ENCODE assay signal across 17 cellular contexts in the genomic region with DNA sequence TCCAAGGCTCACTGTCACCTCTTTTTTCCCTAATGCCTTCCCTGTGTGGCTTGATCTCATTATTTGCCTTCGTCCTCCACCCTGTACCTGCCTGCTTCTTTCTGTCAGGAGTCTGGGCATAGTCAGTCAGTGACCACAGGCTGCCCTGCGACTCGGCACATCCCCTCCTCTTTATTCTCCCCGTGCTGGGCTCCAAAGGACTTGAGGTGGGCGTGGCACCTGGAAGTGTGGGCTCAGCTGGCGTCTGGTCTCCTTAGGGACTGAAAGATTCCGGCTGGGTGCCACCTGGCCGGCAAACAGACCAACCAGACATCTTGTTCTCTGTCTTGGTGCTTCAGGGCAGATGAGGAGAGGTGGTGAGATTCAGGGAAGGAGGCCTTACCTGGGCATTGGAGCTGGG. TPM values are rescaled to one million over a fixed set of nuclear protein-coding genes. Genes with fewer than 3 reads are reported as not detected.
DNase-seq lines count a peak whose midpoint lies in the region; ATAC-seq and TF ChIP-seq lines count a peak whose summit lies in the region.
"Had no signal": no experiment of that assay in that cellular context is flagged by ENCODE, and none has a peak within 500 bp of the region (broad histone marks: within the 10 kb centered on the region; RNA-seq: fewer than 3 reads in every experiment).

No MANE protein-coding gene starts in this region.

- intact Hi-C loops in Right ventricle myocardium inferior (cut with DNase I) = loop anchor here (5.0 kb wide), 1 partner anchor 182 kb away; no protein-coding TSS in a partner anchor
- intact Hi-C loops in cardiac septum (cut with DNase I) = loop anchor here (5.0 kb wide), 1 partner anchor 172 kb away; no protein-coding TSS in a partner anchor
- intact Hi-C loops in testis (cut with DNase I; ENCODE audit: low total_unique reads) = no loop called here

- H3K27ac ChIP-seq in RWPE1 (peak overlapping the region; percentile 1; the same call in 1 of the 2 replicates), testis (no peak overlapping the region)
- H3K27ac ChIP-seq: BLaER1 had no signal

- H3K27me3 ChIP-seq in testis = no peaks in the 10 kb centered on the region
- H3K27me3 ChIP-seq: BLaER1 had no signal

- no peak overlapping the region for H3K4me3 ChIP-seq in testis
- H3K4me3 ChIP-seq: BLaER1, HAP-1 had no signal

- no peak for TF ChIP-seq CTCF in RWPE1 (conservative IDR thresholded peaks at IDR 0.05; ENCODE audit: low read depth)
- no peak for TF ChIP-seq CTCF in testis (IDR thresholded peaks at IDR 0.05)

- no peak for TF ChIP-seq POLR2A in testis (IDR thresholded peaks at IDR 0.05)

- DNase-seq in Right ventricle myocardium inferior (ENCODE audit: missing footprints) (peak; percentile 32), cardiac septum (ENCODE audit: low spot score) (no peak), RWPE1 (ENCODE audit: low spot score) (no peak), mesenteric fat pad (ENCODE audit: low spot score) (peak; percentile 51), COLO829 (ENCODE audit: low spot score) (no peak), testis (no peak)
- DNase-seq: CD8-positive, alpha-beta memory T cell; DMS 273 treated with DMSO at 0.1 percent for 48 hours; NCI-H1105 treated with DMSO at 0.1 percent for 48 hours; NCI-H187 treated with DMSO at 0.1 percent for 48 hours; NCI-H526; NK-92 treated with Interleukin-12 subunit alpha and Interleukin-12 subunit beta, amount 100 ng/mL, for 24 hours; SIG-M5 had no signal

- no peaks in the 10 kb centered on the region for H3K9me3 ChIP-seq in testis
- H3K9me3 ChIP-seq: BLaER1, HAP-1 had no signal

- ATAC-seq in Right ventricle myocardium inferior = no peak
- ATAC-seq in HG03139 (IDR thresholded peaks at IDR 0.05; ENCODE audit: unreplicated experiment) = no peak
- no peak for ATAC-seq in GM18861 (IDR thresholded peaks at IDR 0.05; ENCODE audit: unreplicated experiment)

- POLR2A ChIA-PET in RWPE1 (lab: Yijun Ruan, JAX; ENCODE audit: low non-redundant PET) = no interaction called here

- no peaks in the 10 kb centered on the region for H3K4me1 ChIP-seq in testis
- H3K4me1 ChIP-seq: BLaER1 had no signal

- CTCF ChIA-PET in RWPE1 (lab: Yijun Ruan, JAX) = interaction anchor here (0.5 to 0.8 kb wide), 2 partner anchors 9 to 96 kb away, joined by 4 read pairs; no protein-coding TSS in a partner anchor

- peaks cover 3% of the 10 kb centered on the region for H3K36me3 ChIP-seq in testis (ENCODE audit: low read depth, missing control alignments)

- WGBS in testis, 2 donors = 79 to 90% methylated on average over 8 of the region's 8 CpGs

RNA-seq across cellular contexts. Expression of gene PRDM12, which starts 29.6 kb away (rescaled TPM):
- total RNA-seq in Right ventricle myocardium inferior (not detected), cardiac septum (not detected), mesenteric fat pad (not detected), testis (under 1 TPM; 0.68 to 0.71 TPM)
- 0.32 TPM for polyA plus RNA-seq in testis (ENCODE audit: insufficient read depth, low read depth, low replicate concordance)
- polyA plus RNA-seq: CD8-positive, alpha-beta memory T cell had no signal

RNA-seq across cellular contexts. Expression of gene FUBP3, which starts 55.4 kb away (rescaled TPM):
- total RNA-seq in Right ventricle myocardium inferior = 21.9 TPM
- 36.8 TPM for total RNA-seq in cardiac septum
- 49.5 TPM for total RNA-seq in mesenteric fat pad
- 10 to 100 TPM; 85.3 to 88.7 TPM for total RNA-seq in testis
- polyA plus RNA-seq in testis (ENCODE audit: insufficient read depth, low read depth, low replicate concordance) = 59.4 TPM

RNA-seq across cellular contexts. Expression of gene EXOSC2, which starts 58.8 kb away (rescaled TPM):
- 11.2 TPM for total RNA-seq in Right ventricle myocardium inferior
- 12.7 TPM for total RNA-seq in cardiac septum
- total RNA-seq in mesenteric fat pad = 21.2 TPM
- total RNA-seq in testis = 10 to 100 TPM; 20.3 to 24.7 TPM
- 15.3 TPM for polyA plus RNA-seq in testis (ENCODE audit: insufficient read depth, low read depth, low replicate concordance)

Comparison
In these comparisons a context has a peak if more than half of its experiments do, and no peak if none do; other contexts are left out.
1. DNase-seq: peak in Right ventricle myocardium inferior (single experiment) and mesenteric fat pad (single experiment); none in cardiac septum (single experiment), RWPE1 (single experiment), COLO829 (single experiment) and testis (single experiment).